Comparison of ENCODE assay signal across 1 cellular context in genomic region chr14:23559010-23559920, GRCh38.
TF ChIP-seq lines count a peak whose summit lies in the region.

No MANE protein-coding gene starts in this region.

TF ChIP-seq in HepG2, 621 proteins besides CTCF, POLR2A, EP300 and RAD21 (continued from another document and continues in another):
- TF ChIP-seq BRF2 (CRISPR knock-in tag; IDR thresholded peaks at IDR 0.05) (no peak), ZNF264 (CRISPR knock-in tag; IDR thresholded peaks at IDR 0.05) (peak; percentile 15; the same call in 1 of the 2 replicates), PCBP1 (IDR thresholded peaks at IDR 0.05; ENCODE audit: borderline replicate concordance, low read depth, low read length) (no peak), CREBL2 (CRISPR knock-in tag; IDR thresholded peaks at IDR 0.05; ENCODE audit: borderline replicate concordance) (0 out of 2 replicates have a peak, but pooled peaks have one; percentile 35), NRL (CRISPR knock-in tag; IDR thresholded peaks at IDR 0.05; ENCODE audit: borderline replicate concordance) (no peak), YY1 (IDR thresholded peaks at IDR 0.05; ENCODE audit: insufficient read depth, insufficient replicate concordance, low read depth, low read length) (peak; percentile 57), TBP (CRISPR knock-in tag; IDR thresholded peaks at IDR 0.05) (0 out of 2 replicates have a peak, but pooled peaks have one; percentile 18), RBM22 (optimal IDR thresholded peaks at IDR 0.05; ENCODE audit: low read length) (no peak), SOX6 (IDR thresholded peaks at IDR 0.05) (no peak), SOX6 (CRISPR knock-in tag; IDR thresholded peaks at IDR 0.05) (0 out of 2 replicates have a peak, but pooled peaks have one; percentile 25), TP53 (CRISPR knock-in tag; conservative IDR thresholded peaks at IDR 0.05) (no peak), ZNF3 (CRISPR knock-in tag; IDR thresholded peaks at IDR 0.05) (no peak), ZBTB20 (CRISPR knock-in tag; IDR thresholded peaks at IDR 0.05; ENCODE audit: borderline replicate concordance, low read depth) (0 out of 2 replicates have a peak, but pooled peaks have one; percentile 44), ZBTB10 (CRISPR knock-in tag; IDR thresholded peaks at IDR 0.05; ENCODE audit: borderline replicate concordance) (peak; percentile 74; the same call in 1 of the 2 replicates), PCBP2 (optimal IDR thresholded peaks at IDR 0.05; ENCODE audit: low read depth, low read length, poor library complexity, severe bottlenecking) (peak; percentile 65), ZNF740 (CRISPR knock-in tag; IDR thresholded peaks at IDR 0.05) (no peak), IRF2 (CRISPR knock-in tag; IDR thresholded peaks at IDR 0.05) (no peak), EHMT2 (IDR thresholded peaks at IDR 0.05; ENCODE audit: borderline replicate concordance, low read depth, low read length) (no peak), TEAD2 (CRISPR knock-in tag; IDR thresholded peaks at IDR 0.05) (no peak), KDM2A (CRISPR knock-in tag; IDR thresholded peaks at IDR 0.05; ENCODE audit: borderline replicate concordance, low read depth) (peak; percentile 61; the same call in 1 of the 2 replicates), HCFC1 (IDR thresholded peaks at IDR 0.05; ENCODE audit: low read depth, low read length) (peak; percentile 25; the same call in 1 of the 2 replicates), RNF2 (conservative IDR thresholded peaks at IDR 0.05; ENCODE audit: low read depth) (0 out of 2 replicates have a peak, but pooled peaks have one; percentile 25), ZNF709 (CRISPR knock-in tag; IDR thresholded peaks at IDR 0.05) (peak; percentile 31; the same call in 1 of the 2 replicates), KIAA2018 (CRISPR knock-in tag; IDR thresholded peaks at IDR 0.05; ENCODE audit: borderline replicate concordance) (0 out of 2 replicates have a peak, but pooled peaks have one; percentile 51), POGK (CRISPR knock-in tag; conservative IDR thresholded peaks at IDR 0.05) (no peak), RFX5 (IDR thresholded peaks at IDR 0.05; ENCODE audit: low read depth, low read length) (no peak), GTF2F1 (IDR thresholded peaks at IDR 0.05; ENCODE audit: low read length) (no peak), ZXDC (CRISPR knock-in tag; IDR thresholded peaks at IDR 0.05) (no peak), ZNF616 (CRISPR knock-in tag; IDR thresholded peaks at IDR 0.05; ENCODE audit: low read depth) (no peak), FOXK2 (IDR thresholded peaks at IDR 0.05) (no peak), ZNF660 (CRISPR knock-in tag; IDR thresholded peaks at IDR 0.05; ENCODE audit: borderline replicate concordance, low read depth) (no peak), STAG1 (CRISPR knock-in tag; IDR thresholded peaks at IDR 0.05) (peak; percentile 89), SNRNP70 (IDR thresholded peaks at IDR 0.05; ENCODE audit: low read depth, low read length) (no peak), RBFOX2 (IDR thresholded peaks at IDR 0.05; ENCODE audit: low read depth, low read length) (0 out of 2 replicates have a peak, but pooled peaks have one; percentile 2), TAF1 (CRISPR knock-in tag; IDR thresholded peaks at IDR 0.05) (peak; percentile 24; the same call in 1 of the 2 replicates), SRF (IDR thresholded peaks at IDR 0.05; ENCODE audit: low read depth, low read length) (peak; percentile 75), ZNF569 (CRISPR knock-in tag; IDR thresholded peaks at IDR 0.05; ENCODE audit: borderline replicate concordance) (0 out of 2 replicates have a peak, but pooled peaks have one; percentile 58), HOXA7 (CRISPR knock-in tag; IDR thresholded peaks at IDR 0.05) (no peak), ZNF543 (CRISPR knock-in tag; IDR thresholded peaks at IDR 0.05) (no peak), DR1 (CRISPR knock-in tag; IDR thresholded peaks at IDR 0.05) (no peak; the same call in 1 of the 2 replicates), NFKBIZ (CRISPR knock-in tag; IDR thresholded peaks at IDR 0.05) (0 out of 2 replicates have a peak, but pooled peaks have one; percentile 32), NONO (IDR thresholded peaks at IDR 0.05) (no peak), NONO (CRISPR knock-in tag; conservative IDR thresholded peaks at IDR 0.05) (no peak; the same call in 1 of the 2 replicates), USF2 (IDR thresholded peaks at IDR 0.05; ENCODE audit: low read depth, low read length) (no peak), USF2 (CRISPR knock-in tag; IDR thresholded peaks at IDR 0.05; ENCODE audit: borderline replicate concordance) (no peak), THAP11 (CRISPR knock-in tag; IDR thresholded peaks at IDR 0.05) (peak; percentile 77), ZNF136 (CRISPR knock-in tag; IDR thresholded peaks at IDR 0.05; ENCODE audit: low read depth) (no peak), AHR (CRISPR knock-in tag; IDR thresholded peaks at IDR 0.05) (no peak)
